ENCODE assay signal across 10 cellular contexts in genomic region chr12:49967777-49968250, GRCh38. TPM values are rescaled to one million over a fixed set of nuclear protein-coding genes. Genes with fewer than 3 reads are reported as not detected.
DNase-seq lines count a peak whose midpoint lies in the region; ATAC-seq and TF ChIP-seq lines count a peak whose summit lies in the region.
"Had no signal": no experiment of that assay in that cellular context is flagged by ENCODE, and none has a peak within 500 bp of the region (broad histone marks: within the 10 kb centered on the region; RNA-seq: fewer than 3 reads in every experiment).

No MANE protein-coding gene starts in this region.

- POLR2A ChIA-PET in CD8-positive, alpha-beta T cell (lab: Charles Lee) = no interaction called here

- TF ChIP-seq CTCF in CD8-positive, alpha-beta T cell (IDR thresholded peaks at IDR 0.05) = no peak
- no peak for TF ChIP-seq CTCF in chondrocyte (IDR thresholded peaks at IDR 0.05)

- peak overlapping the region; percentile 39 for H2AFZ ChIP-seq in neuron (ENCODE audit: low read depth, low read length)

- H3K9me3 Mint-ChIP-seq in CD8-positive, alpha-beta T cell = no peaks in the 10 kb centered on the region
- H3K9me3 Mint-ChIP-seq in chondrocyte (ENCODE audit: low read depth) = no peaks in the 10 kb centered on the region

- no peak overlapping the region for H3K27ac Mint-ChIP-seq in CD8-positive, alpha-beta T cell
- H3K27ac Mint-ChIP-seq in chondrocyte (ENCODE audit: unreplicated experiment) = no peak overlapping the region

- DNase-seq in CD8-positive, alpha-beta T cell = no peak
- no peak for DNase-seq in chondrocyte (ENCODE audit: low spot score)
- no peak for DNase-seq in DMS 273 treated with DMSO at 0.1 percent for 48 hours (lab: John Stamatoyannopoulos, UW)
- DNase-seq in central memory CD4-positive, alpha-beta T cell = no peak
- no peak for DNase-seq in NCI-H345 (lab: John Stamatoyannopoulos, UW)
- no peak for DNase-seq in DMS53 treated with DMSO at 0.1 percent for 48 hours (lab: John Stamatoyannopoulos, UW; ENCODE audit: unreplicated experiment)

- no peak overlapping the region for H3K27ac ChIP-seq in CD8-positive, alpha-beta T cell (ENCODE audit: low read depth, low read length)

- H3K36me3 Mint-ChIP-seq in CD8-positive, alpha-beta T cell = no peaks in the 10 kb centered on the region
- H3K36me3 Mint-ChIP-seq in chondrocyte (ENCODE audit: low read depth) = no peaks in the 10 kb centered on the region

- no peaks in the 10 kb centered on the region for H3K9me3 ChIP-seq in CD8-positive, alpha-beta T cell (ENCODE audit: low read length)
- no peaks in the 10 kb centered on the region for H3K9me3 ChIP-seq in neuron (ENCODE audit: low read length)

- peaks cover 4% of the 10 kb centered on the region for H3K27me3 ChIP-seq in CD8-positive, alpha-beta T cell (ENCODE audit: insufficient read depth, low read length)
- peaks cover 19% of the 10 kb centered on the region for H3K27me3 ChIP-seq in neuron (ENCODE audit: insufficient read depth, low read length)

- intact Hi-C loops in CD8-positive, alpha-beta T cell (cut with DNase I, micrococcal nuclease) = loop anchor here (1.0 to 2.0 kb wide), 4 partner anchors 71 to 207 kb away; no protein-coding TSS in a partner anchor

- H3K4me3 ChIP-seq in CD8-positive, alpha-beta T cell (ENCODE audit: low read depth, low read length) = peak overlapping the region; percentile 59
- no peak overlapping the region for H3K4me3 ChIP-seq in neuron (ENCODE audit: low read length)

- peaks cover 6% of the 10 kb centered on the region for H3K4me1 Mint-ChIP-seq in CD8-positive, alpha-beta T cell (ENCODE audit: low read depth)
- peaks cover 7% of the 10 kb centered on the region for H3K4me1 Mint-ChIP-seq in chondrocyte (ENCODE audit: low read depth)

- H3K4me3 Mint-ChIP-seq in CD8-positive, alpha-beta T cell = peak overlapping the region; percentile 74
- H3K4me3 Mint-ChIP-seq in chondrocyte (ENCODE audit: unreplicated experiment) = peak overlapping the region; percentile 22

- H3K27me3 Mint-ChIP-seq in CD8-positive, alpha-beta T cell (ENCODE audit: low read depth) = peaks cover 36% of the 10 kb centered on the region
- H3K27me3 Mint-ChIP-seq in chondrocyte (ENCODE audit: low read depth) = peaks cover 8% of the 10 kb centered on the region

- ATAC-seq in CD8-positive, alpha-beta T cell = no peak
- ATAC-seq in HG03442 (IDR thresholded peaks at IDR 0.05; ENCODE audit: unreplicated experiment) = peak; percentile 13

- H3K36me3 ChIP-seq in CD8-positive, alpha-beta T cell (ENCODE audit: insufficient read depth, low read length) = no peaks in the 10 kb centered on the region
- H3K36me3 ChIP-seq in neuron (ENCODE audit: insufficient read depth, low read length) = no peaks in the 10 kb centered on the region

- peaks cover 9% of the 10 kb centered on the region for H3K4me1 ChIP-seq in CD8-positive, alpha-beta T cell (ENCODE audit: insufficient read depth, low read length)
- peaks cover 3% of the 10 kb centered on the region for H3K4me1 ChIP-seq in neuron (ENCODE audit: insufficient read depth, low read length)

- CTCF ChIA-PET in CD8-positive, alpha-beta T cell (lab: Charles Lee) = interaction anchor here (0.5 to 5.8 kb wide), 35 partner anchors 8 to 1554 kb away, joined by 3 to 96 read pairs (median 7); partner anchors contain the start of genes AQP2 and ASIC1

RNA-seq across cellular contexts. Expression of gene AQP6, which starts 4.9 kb away (rescaled TPM):
- total RNA-seq in CD8-positive, alpha-beta T cell = not detected
- total RNA-seq in chondrocyte = not detected in 3 replicates
- total RNA-seq: HT1080; T-helper 1 cell treated with Interleukin-12 subunit alpha and Interleukin-12 subunit beta and Interleukin-4 antibody, amounts not matched to agents 30 ng/mL and 1 ng/mL, for 36 hours had no signal

RNA-seq across cellular contexts. Expression of gene AQP5, which starts 6.1 kb away (rescaled TPM):
- not detected for total RNA-seq in CD8-positive, alpha-beta T cell
- total RNA-seq in chondrocyte = 0.20 TPM in 1 of 3 replicates, not detected in the others
- total RNA-seq: HT1080; T-helper 1 cell treated with Interleukin-12 subunit alpha and Interleukin-12 subunit beta and Interleukin-4 antibody, amounts not matched to agents 30 ng/mL and 1 ng/mL, for 36 hours had no signal

RNA-seq across cellular contexts. Expression of gene AQP2, which starts 17.3 kb away (rescaled TPM):
- total RNA-seq in CD8-positive, alpha-beta T cell = not detected
- total RNA-seq in chondrocyte = not detected in 3 replicates
- total RNA-seq: HT1080; T-helper 1 cell treated with Interleukin-12 subunit alpha and Interleukin-12 subunit beta and Interleukin-4 antibody, amounts not matched to agents 30 ng/mL and 1 ng/mL, for 36 hours had no signal

RNA-seq across cellular contexts. Expression of gene RACGAP1, which starts 57.5 kb away (rescaled TPM):
- 1 to 10 TPM; 2.2 to 2.8 TPM for total RNA-seq in CD8-positive, alpha-beta T cell
- total RNA-seq in chondrocyte = 25.7 to 31.0 TPM (median 28.4 TPM) in 3 replicates
